ENCODE assay signal across 8 cellular contexts in genomic region chr3:129313415-129313982, GRCh38. TPM values are rescaled to one million over a fixed set of nuclear protein-coding genes. Genes with fewer than 3 reads are reported as not detected.
DNase-seq lines count a peak whose midpoint lies in the region; ATAC-seq and TF ChIP-seq lines count a peak whose summit lies in the region.

No MANE protein-coding gene starts in this region.

- no peaks in the 10 kb centered on the region for H3K9me3 Mint-ChIP-seq in dendritic cell treated with granulocyte-macrophage colony-stimulating factor and Interleukin-4, amounts not matched to agents 40 ng/mL and 50 ng/mL, for 4 days

- H4K20me1 ChIP-seq in DOHH2 (ENCODE audit: control insufficient read depth, insufficient read depth, low read depth, low read length), result peaks cover 14% of the 10 kb centered on the region

- intact Hi-C loops in dendritic cell treated with granulocyte-macrophage colony-stimulating factor and Interleukin-4, amounts not matched to agents 40 ng/mL and 50 ng/mL, for 4 days (cut with micrococcal nuclease), result no loop called here
- intact Hi-C loops in ovary (cut with DNase I), result loop anchor here in 2 of 4 donors (10.0 kb wide), 2 partner anchors 121 to 129 kb away; partner anchors contain the start of genes CNBP (in 1 of the 2) and MBD4 (in 1 of the 2)

- TF ChIP-seq POLR2A in ovary (IDR thresholded peaks at IDR 0.05), result no peak

- H3K27me3 ChIP-seq in DOHH2 (ENCODE audit: control insufficient read depth, low read length), result no peaks in the 10 kb centered on the region
- no peaks in the 10 kb centered on the region for H3K27me3 ChIP-seq in ovary

- DNase-seq in M059J (ENCODE audit: low read depth), result peak; percentile 45
- peak in 4 of 5 donors; percentile 35 to 55 (median 46) for DNase-seq in ovary
- DNase-seq in central memory CD4-positive, alpha-beta T cell, result no peak
- no peak for DNase-seq in GOT3 (lab: John Stamatoyannopoulos, UW)
- no peak for DNase-seq in nucleus accumbens (lab: John Stamatoyannopoulos, UW)

- peaks cover 46% of the 10 kb centered on the region for H3K4me1 Mint-ChIP-seq in dendritic cell treated with granulocyte-macrophage colony-stimulating factor and Interleukin-4, amounts not matched to agents 40 ng/mL and 50 ng/mL, for 4 days (ENCODE audit: low read depth)

- H3K9me3 ChIP-seq in DOHH2 (ENCODE audit: control insufficient read depth, insufficient read depth, low read length), result no peaks in the 10 kb centered on the region
- no peaks in the 10 kb centered on the region for H3K9me3 ChIP-seq in ovary

- no peak for ATAC-seq in HG02763 (IDR thresholded peaks at IDR 0.05; ENCODE audit: unreplicated experiment)

- H3K36me3 ChIP-seq in DOHH2 (ENCODE audit: control insufficient read depth, low read length), result peaks cover 11% of the 10 kb centered on the region; the same call in 1 of the 2 replicates
- H3K36me3 ChIP-seq in ovary, result no peaks in the 10 kb centered on the region

- H3K4me3 ChIP-seq in DOHH2 (ENCODE audit: low read length) (peak overlapping the region; percentile 80), ovary (no peak overlapping the region)

- WGBS in ovary, 3 donors, result 80 to 94% (median 86%) methylated on average over 1 of the region's 1 CpG

- peaks cover 22% of the 10 kb centered on the region for H3F3A ChIP-seq in DOHH2 (ENCODE audit: control insufficient read depth, insufficient read depth)

- peaks cover 17% of the 10 kb centered on the region for H3K79me2 ChIP-seq in DOHH2 (ENCODE audit: control insufficient read depth, low read length)

- H3K27ac ChIP-seq in DOHH2 (ENCODE audit: low read depth, low read length), result no peak overlapping the region
- no peak overlapping the region for H3K27ac ChIP-seq in ovary

- H3K4me2 ChIP-seq in DOHH2 (ENCODE audit: low read length), result peak overlapping the region; percentile 81

- no peaks in the 10 kb centered on the region for H3K27me3 Mint-ChIP-seq in dendritic cell treated with granulocyte-macrophage colony-stimulating factor and Interleukin-4, amounts not matched to agents 40 ng/mL and 50 ng/mL, for 4 days

- no peak for TF ChIP-seq EP300 in ovary (IDR thresholded peaks at IDR 0.05)

- no peak for TF ChIP-seq CTCF in DOHH2 (IDR thresholded peaks at IDR 0.05; ENCODE audit: low read depth, low read length, poor library complexity, severe bottlenecking)
- TF ChIP-seq CTCF in ovary (IDR thresholded peaks at IDR 0.05), result no peak

- H3K36me3 Mint-ChIP-seq in dendritic cell treated with granulocyte-macrophage colony-stimulating factor and Interleukin-4, amounts not matched to agents 40 ng/mL and 50 ng/mL, for 4 days (ENCODE audit: low read depth), result peaks cover 12% of the 10 kb centered on the region

- H3K27ac Mint-ChIP-seq in dendritic cell treated with granulocyte-macrophage colony-stimulating factor and Interleukin-4, amounts not matched to agents 40 ng/mL and 50 ng/mL, for 4 days, result peak overlapping the region; percentile 87

- no peak overlapping the region for H3K4me3 Mint-ChIP-seq in dendritic cell treated with granulocyte-macrophage colony-stimulating factor and Interleukin-4, amounts not matched to agents 40 ng/mL and 50 ng/mL, for 4 days

- peaks cover 30% of the 10 kb centered on the region for H3K4me1 ChIP-seq in DOHH2 (ENCODE audit: control insufficient read depth, low read length)
- H3K4me1 ChIP-seq in ovary (ENCODE audit: insufficient read depth), result peaks cover 8% of the 10 kb centered on the region

- H3K9me2 ChIP-seq in DOHH2 (replicated peaks; ENCODE audit: control insufficient read depth, low read length), result no peaks in the 10 kb centered on the region

RNA-seq across cellular contexts. Expression of gene HMCES, which starts 34.8 kb away (rescaled TPM):
- 41.4 and 46.4 TPM in 2 replicates for total RNA-seq in M059J (2014; rRNA removed; shearing (Covaris generic))
- 10 to 100 TPM; 15.5 to 44.5 (median 35.2) TPM for total RNA-seq in ovary
- 10 to 100 TPM; 27.5 to 44.3 TPM for polyA plus RNA-seq in ovary

Comparison
In these comparisons a context has a peak if more than half of its experiments do, and no peak if none do; other contexts are left out.
1. DNase-seq: peak in M059J (single experiment) and ovary (4 of 5); none in central memory CD4-positive, alpha-beta T cell (single experiment), GOT3 (single experiment) and nucleus accumbens (0 of 56).